Comparison of ENCODE assay signal across 9 cellular contexts in the genomic region with DNA sequence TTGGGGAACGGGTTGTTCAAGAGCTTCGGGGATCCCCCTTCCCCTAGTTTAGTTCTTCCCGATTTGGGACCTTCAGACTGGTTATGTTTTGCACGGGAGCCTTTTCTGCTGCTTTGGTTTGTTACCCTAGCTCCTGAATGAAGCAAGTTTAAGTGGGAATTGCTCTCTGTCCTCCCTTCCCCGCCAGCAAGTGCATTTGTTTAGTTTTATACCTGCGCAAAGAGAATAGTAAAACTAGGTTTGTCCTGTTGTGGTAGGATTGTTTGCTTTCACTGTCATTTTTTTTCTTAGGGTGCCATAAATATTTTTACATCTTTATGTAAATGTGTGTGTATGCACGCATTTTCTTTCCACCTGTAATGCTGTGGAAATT. TPM values are rescaled to one million over a fixed set of nuclear protein-coding genes. Genes with fewer than 3 reads are reported as not detected.
DNase-seq lines count a peak whose midpoint lies in the region; ATAC-seq and TF ChIP-seq lines count a peak whose summit lies in the region.
"Had no signal": no experiment of that assay in that cellular context is flagged by ENCODE, and none has a peak within 500 bp of the region (broad histone marks: within the 10 kb centered on the region; RNA-seq: fewer than 3 reads in every experiment).

No MANE protein-coding gene starts in this region.

- CTCF ChIA-PET in activated naive CD4-positive, alpha-beta T cell treated with anti-CD3 and anti-CD28 coated beads, Interleukin-2, amount 10 ng/mL, durations not matched to agents 7 days and 5 days (lab: Charles Lee), result interaction anchor here (0.9 kb wide), 1 partner anchor 44 kb away, joined by 3 read pairs; no protein-coding TSS in a partner anchor

- H3K4me3 ChIP-seq in breast epithelium (peak overlapping the region; percentile 60 to 78 (median 75)), lower lobe of right lung (peak overlapping the region; percentile 73), urinary bladder (ENCODE audit: low read depth, low read length) (peak overlapping the region; percentile 91)

- intact Hi-C loops in breast epithelium (cut with DNase I; ENCODE audit: low total_unique reads) (no loop called here), lower lobe of right lung (cut with DNase I) (no loop called here)

- peaks cover 57% of the 10 kb centered on the region for H3K27me3 Mint-ChIP-seq in activated naive CD4-positive, alpha-beta T cell treated with anti-CD3 and anti-CD28 coated beads, Interleukin-2, amount 10 ng/mL, durations not matched to agents 7 days and 5 days

- H3K27ac ChIP-seq in breast epithelium (peak overlapping the region; percentile 73 to 88), lower lobe of right lung (peak overlapping the region; percentile 82), urinary bladder (ENCODE audit: low read depth) (no peak overlapping the region)
- H3K27ac ChIP-seq: neutrophil had no signal

- no peaks in the 10 kb centered on the region for H3K36me3 Mint-ChIP-seq in activated naive CD4-positive, alpha-beta T cell treated with anti-CD3 and anti-CD28 coated beads, Interleukin-2, amount 10 ng/mL, durations not matched to agents 7 days and 5 days

- peak overlapping the region; percentile 74 for H3K4me3 Mint-ChIP-seq in activated naive CD4-positive, alpha-beta T cell treated with anti-CD3 and anti-CD28 coated beads, Interleukin-2, amount 10 ng/mL, durations not matched to agents 7 days and 5 days

- ATAC-seq in lower lobe of right lung (peak; percentile 3 to 25), HG03442 (IDR thresholded peaks at IDR 0.05; ENCODE audit: unreplicated experiment) (no peak), HG03457 (IDR thresholded peaks at IDR 0.05; ENCODE audit: unreplicated experiment) (no peak)

- TF ChIP-seq POLR2A in breast epithelium (IDR thresholded peaks at IDR 0.05), result no peak

- H3K27me3 ChIP-seq in breast epithelium, result no peaks in the 10 kb centered on the region
- no peaks in the 10 kb centered on the region for H3K27me3 ChIP-seq in lower lobe of right lung (ENCODE audit: low read depth)

- no peak for DNase-seq in activated naive CD4-positive, alpha-beta T cell treated with anti-CD3 and anti-CD28 coated beads, Interleukin-2, amount 10 ng/mL, durations not matched to agents 7 days and 5 days
- no peak for DNase-seq in activated naive CD4-positive, alpha-beta T cell (lab: John Stamatoyannopoulos, UW)
- no peak for DNase-seq in breast epithelium (ENCODE audit: low spot score in 2 of 2)
- no peak for DNase-seq in lower lobe of right lung
- DNase-seq in NCI-H2029 treated with DMSO at 0.1 percent for 48 hours (lab: John Stamatoyannopoulos, UW), result no peak

- H3K36me3 ChIP-seq in breast epithelium (no peaks in the 10 kb centered on the region), lower lobe of right lung (no peaks in the 10 kb centered on the region), urinary bladder (ENCODE audit: insufficient read depth) (no peaks in the 10 kb centered on the region)
- H3K36me3 ChIP-seq: neutrophil had no signal

- H3K9me3 ChIP-seq in breast epithelium (no peaks in the 10 kb centered on the region), lower lobe of right lung (no peaks in the 10 kb centered on the region)
- H3K9me3 ChIP-seq: neutrophil had no signal

- WGBS in urinary bladder, result 26% methylated on average over 7 of the region's 7 CpGs

- peaks cover 9% of the 10 kb centered on the region for H3K4me1 Mint-ChIP-seq in activated naive CD4-positive, alpha-beta T cell treated with anti-CD3 and anti-CD28 coated beads, Interleukin-2, amount 10 ng/mL, durations not matched to agents 7 days and 5 days

- H3K27ac Mint-ChIP-seq in activated naive CD4-positive, alpha-beta T cell treated with anti-CD3 and anti-CD28 coated beads, Interleukin-2, amount 10 ng/mL, durations not matched to agents 7 days and 5 days, result no peak overlapping the region

- TF ChIP-seq CTCF in breast epithelium (IDR thresholded peaks at IDR 0.05) (no peak), lower lobe of right lung (IDR thresholded peaks at IDR 0.05) (no peak)

- H3K9me3 Mint-ChIP-seq in activated naive CD4-positive, alpha-beta T cell treated with anti-CD3 and anti-CD28 coated beads, Interleukin-2, amount 10 ng/mL, durations not matched to agents 7 days and 5 days, result no peaks in the 10 kb centered on the region

- H3K4me1 ChIP-seq in breast epithelium, result no peaks in the 10 kb centered on the region
- H3K4me1 ChIP-seq in lower lobe of right lung, result peaks cover 16% of the 10 kb centered on the region
- H3K4me1 ChIP-seq in urinary bladder (ENCODE audit: insufficient read depth), result no peaks in the 10 kb centered on the region

RNA-seq across cellular contexts. Expression of gene SH3BGRL2, which starts 0.7 kb away (rescaled TPM):
- total RNA-seq in breast epithelium (10 to 100 TPM; 31.8 to 54.4 (median 50.9) TPM), lower lobe of right lung (28.9 TPM), urinary bladder (32.2 TPM)
- 20.8 TPM for polyA plus RNA-seq in urinary bladder

Comparison
In these comparisons a context has a peak if more than half of its experiments do, and no peak if none do; other contexts are left out.
1. ATAC-seq: peak in lower lobe of right lung (2 of 2); none in HG03442 (single experiment) and HG03457 (single experiment).
2. Peak in every context shown above with its lines, with median percentiles within 50 percentile points of each other: H3K4me3 ChIP-seq.